In genomic region chr1:206504363-206504713, GRCh38 we compare ENCODE assay signal across 14 cellular contexts. TPM values are rescaled to one million over a fixed set of nuclear protein-coding genes. Genes with fewer than 3 reads are reported as not detected.
DNase-seq lines count a peak whose midpoint lies in the region; ATAC-seq and TF ChIP-seq lines count a peak whose summit lies in the region.
"Had no signal": no experiment of that assay in that cellular context is flagged by ENCODE, and none has a peak within 500 bp of the region (broad histone marks: within the 10 kb centered on the region; RNA-seq: fewer than 3 reads in every experiment).

No MANE protein-coding gene starts in this region.

- H3K27me3 ChIP-seq in left ventricle myocardium inferior (ENCODE audit: low read depth) (peaks cover 18% of the 10 kb centered on the region), aorta (ENCODE audit: control insufficient read depth in 1 of 2, insufficient read depth in 2 of 2, low read length in 1 of 2) (no peaks in the 10 kb centered on the region)
- H3K27me3 ChIP-seq: ascending aorta had no signal

- H3K27ac Mint-ChIP-seq in T-helper 17 cell: peak overlapping the region; percentile 78
- peak overlapping the region; percentile 9 to 87 (median 68) for H3K27ac Mint-ChIP-seq in immature natural killer cell

- DNase-seq in left ventricle myocardium inferior (no peak), left ventricle myocardium superior (no peak), T-helper 17 cell (no peak), immature natural killer cell (no peak), aorta (peak; percentile 28 to 34), CD1c-positive myeloid dendritic cell (ENCODE audit: extremely low spot score) (no peak), GM10266 (ENCODE audit: extremely low spot score) (no peak)
- DNase-seq: NCI-H1436, NCI-H510A, SW 1271 had no signal

- H3K4me3 Mint-ChIP-seq in T-helper 17 cell (no peak overlapping the region), immature natural killer cell (peak overlapping the region; percentile 9 to 83 (median 63))

- H3K4me1 Mint-ChIP-seq in T-helper 17 cell (peaks cover 19% of the 10 kb centered on the region), immature natural killer cell (peaks cover 42 to 56% of the 10 kb centered on the region in 2 donors)

- H3K4me3 ChIP-seq in left ventricle myocardium inferior (no peak overlapping the region), aorta (ENCODE audit: low read length in 2 of 2) (no peak overlapping the region)
- H3K4me3 ChIP-seq: ascending aorta, hepatocyte had no signal

- no peak for TF ChIP-seq CTCF in left ventricle myocardium inferior (IDR thresholded peaks at IDR 0.05; ENCODE audit: borderline replicate concordance)
- no peak for TF ChIP-seq CTCF in GM10266 (IDR thresholded peaks at IDR 0.05; ENCODE audit: control insufficient read depth, insufficient read depth, low read depth, missing control alignments)

- H3K27me3 Mint-ChIP-seq in T-helper 17 cell (peaks cover 7% of the 10 kb centered on the region), immature natural killer cell (ENCODE audit: low read depth in 3 of 3) (peaks cover 5 to 14% (median 8%) of the 10 kb centered on the region in 3 donors)

- H3K36me3 Mint-ChIP-seq in T-helper 17 cell (ENCODE audit: low read depth): no peaks in the 10 kb centered on the region
- no peaks in the 10 kb centered on the region for H3K36me3 Mint-ChIP-seq in immature natural killer cell

- ATAC-seq in left ventricle myocardium superior (no peak), T-helper 17 cell (no peak), aorta (ENCODE audit: low FRiP score) (no peak), HG03045 (IDR thresholded peaks at IDR 0.05; ENCODE audit: unreplicated experiment) (no peak)

- H3K9me3 Mint-ChIP-seq in immature natural killer cell: no peaks in the 10 kb centered on the region

- H3K36me3 ChIP-seq in left ventricle myocardium inferior: no peaks in the 10 kb centered on the region
- no peaks in the 10 kb centered on the region for H3K36me3 ChIP-seq in aorta (ENCODE audit: control insufficient read depth in 1 of 2, insufficient read depth in 2 of 2, low read length in 1 of 2)
- H3K36me3 ChIP-seq: ascending aorta had no signal

- H3K27ac ChIP-seq in left ventricle myocardium inferior (replicated peaks) (peak overlapping the region; percentile 58), aorta (ENCODE audit: low read depth in 1 of 2, low read length in 2 of 2) (no peak overlapping the region)
- H3K27ac ChIP-seq: KMS-11 had no signal

- intact Hi-C loops in left ventricle myocardium inferior (cut with micrococcal nuclease): no loop called here
- intact Hi-C loops in left ventricle myocardium superior (cut with micrococcal nuclease): no loop called here
- intact Hi-C loops in aorta (cut with DNase I): no loop called here

- WGBS in aorta, 2 donors: 36 to 56% methylated on average over 3 of the region's 3 CpGs

- H3K4me1 ChIP-seq in left ventricle myocardium inferior (peaks cover 69% of the 10 kb centered on the region), aorta (ENCODE audit: control insufficient read depth in 1 of 2, insufficient read depth in 2 of 2, low read length in 2 of 2) (no peaks in the 10 kb centered on the region)

- H3K9me3 ChIP-seq in left ventricle myocardium inferior (replicated peaks): no peaks in the 10 kb centered on the region
- H3K9me3 ChIP-seq in T-helper 17 cell (ENCODE audit: control insufficient read depth, low read length, poor library complexity, severe bottlenecking): no peaks in the 10 kb centered on the region
- H3K9me3 ChIP-seq in aorta (ENCODE audit: control insufficient read depth, low read length): no peaks in the 10 kb centered on the region
- H3K9me3 ChIP-seq: ascending aorta had no signal

RNA-seq across cellular contexts. Expression of gene RASSF5, which starts 3.0 kb away (rescaled TPM):
- 7.8 TPM for total RNA-seq in left ventricle myocardium inferior
- total RNA-seq in left ventricle myocardium superior: 4.2 TPM
- total RNA-seq in T-helper 17 cell: 100 to 1,000 TPM; 177 to 188 TPM
- polyA plus RNA-seq in immature natural killer cell: 100 to 1,000 TPM; 218 to 459 (median 310) TPM
- 10 to 100 TPM; 14.8 to 18.2 TPM for total RNA-seq in aorta
- 1 to 10 TPM; 2.1 to 5.1 TPM for polyA plus RNA-seq in aorta

RNA-seq across cellular contexts. Expression of gene IKBKE, which starts 34.1 kb away (rescaled TPM):
- 0.80 TPM for total RNA-seq in left ventricle myocardium inferior
- total RNA-seq in left ventricle myocardium superior: 0.64 TPM
- 10 to 100 TPM; 48.5 to 72.5 TPM for total RNA-seq in T-helper 17 cell
- 10 to 100 TPM; 21.1 to 29.7 (median 28.3) TPM for polyA plus RNA-seq in immature natural killer cell
- 10 to 100 TPM in 1 of 2 donors, 1 to 10 TPM in 1; 5.9 to 10.3 TPM for total RNA-seq in aorta
- polyA plus RNA-seq in aorta: 1 to 10 TPM; 4.3 to 4.5 TPM

Comparison
In these comparisons a context has a peak if more than half of its experiments do, and no peak if none do; other contexts are left out.
1. DNase-seq: peak in aorta (2 of 2); none in left ventricle myocardium inferior (single experiment), left ventricle myocardium superior (single experiment), T-helper 17 cell (0 of 3), immature natural killer cell (0 of 3), CD1c-positive myeloid dendritic cell (single experiment) and GM10266 (single experiment).
2. RNA of gene RASSF5, which starts 3.0 kb away (total RNA-seq): 177 to 188 TPM in T-helper 17 cell; 14.8 to 18.2 TPM in aorta, 7.8 TPM in left ventricle myocardium inferior (single experiment) and 4.2 TPM in left ventricle myocardium superior (single experiment); every median in the first group is over 4 times any median in the second.
3. RNA of gene IKBKE, which starts 34.1 kb away (total RNA-seq): 48.5 to 72.5 TPM in T-helper 17 cell; 5.9 to 10.3 TPM in aorta, 0.80 TPM in left ventricle myocardium inferior (single experiment) and 0.64 TPM in left ventricle myocardium superior (single experiment); every median in the first group is over 4 times any median in the second.